18 cellular contexts compared by ENCODE assay signal in genomic region chr15:88661041-88661765, GRCh38. TPM values are rescaled to one million over a fixed set of nuclear protein-coding genes. Genes with fewer than 3 reads are reported as not detected.
DNase-seq lines count a peak whose midpoint lies in the region; ATAC-seq and TF ChIP-seq lines count a peak whose summit lies in the region.
"Had no signal": no experiment of that assay in that cellular context is flagged by ENCODE, and none has a peak within 500 bp of the region (broad histone marks: within the 10 kb centered on the region; RNA-seq: fewer than 3 reads in every experiment).

No MANE protein-coding gene starts in this region.

- H3K36me3 ChIP-seq in OCI-LY7 (ENCODE audit: insufficient read depth, low read length) = peaks cover 20% of the 10 kb centered on the region

- no peaks in the 10 kb centered on the region for H3K27me3 ChIP-seq in right cardiac atrium (ENCODE audit: control insufficient read depth, insufficient read depth)
- H3K27me3 ChIP-seq: dorsolateral prefrontal cortex had no signal

- TF ChIP-seq CTCF in OCI-LY7 (conservative IDR thresholded peaks at IDR 0.05; ENCODE audit: low read length) (no peak), fibroblast of the aortic adventitia (IDR thresholded peaks at IDR 0.05; ENCODE audit: insufficient read depth, low read length) (no peak)

- H3K9me3 ChIP-seq in right cardiac atrium (ENCODE audit: control insufficient read depth, low read length) (no peaks in the 10 kb centered on the region), OCI-LY7 (ENCODE audit: low read length) (peaks cover under 1% of the 10 kb centered on the region; the same call in 1 of the 2 replicates)

- intact Hi-C loops in left cardiac atrium (cut with DNase I) (no loop called here), right cardiac atrium (cut with DNase I) (no loop called here), OCI-LY7 (cut with micrococcal nuclease; ENCODE audit: unreplicated experiment) (loop anchor here (5.0 kb wide), 1 partner anchor 194 kb away; the partner anchor contains the start of genes MRPL46 and MRPS11)

- H3K4me1 ChIP-seq in right cardiac atrium (ENCODE audit: control insufficient read depth, insufficient read depth, low read length) (no peaks in the 10 kb centered on the region), OCI-LY7 (ENCODE audit: insufficient read depth, low read length, poor library complexity, severe bottlenecking) (peaks cover 25% of the 10 kb centered on the region)

- CTCF ChIA-PET in OCI-LY7 (lab: Charles Lee; ENCODE audit: unreplicated experiment) = no interaction called here

- H4K20me1 ChIP-seq in OCI-LY7 (ENCODE audit: insufficient read depth, low read length) = no peaks in the 10 kb centered on the region

- DNase-seq in left cardiac atrium = peak; percentile 2
- no peak for DNase-seq in right cardiac atrium
- DNase-seq in OCI-LY7 (ENCODE audit: low spot score) = no peak
- peak; percentile 62 for DNase-seq in fibroblast of the aortic adventitia (ENCODE audit: low read depth)
- peak; percentile 55 for DNase-seq in stromal cell of bone marrow (ENCODE audit: low read depth)
- DNase-seq in DMS 273 treated with DMSO at 0.1 percent for 48 hours (lab: John Stamatoyannopoulos, UW) = no peak
- no peak for DNase-seq in DMS53 (lab: John Stamatoyannopoulos, UW)
- DNase-seq in nucleus accumbens (lab: John Stamatoyannopoulos, UW) = no peak
- DNase-seq: ACHN; activated CD4-positive, alpha-beta T cell treated with anti-CD3 and anti-CD28 coated beads for 1 hour; DMS79 treated with DMSO at 0.1 percent for 48 hours; dorsolateral prefrontal cortex; left colon; NCI-H1417 treated with DMSO at 0.1 percent for 48 hours; NCI-H524 treated with DMSO at 0.1 percent for 48 hours had no signal

- BruUV-seq in OCI-LY7 (replicated peaks; lab: Mats Ljungman, UMichigan) = TSS peak; percentile 28

- no peak for ATAC-seq in left cardiac atrium
- no peak for ATAC-seq in right cardiac atrium
- ATAC-seq: activated T-helper 17 cell treated with anti-CD3 and anti-CD28 coated beads, Interleukin-2, amount 50 U/mL, for 72 hours; left colon had no signal

- no peaks in the 10 kb centered on the region for H3K79me2 ChIP-seq in OCI-LY7 (ENCODE audit: insufficient read depth, low read depth, low read length)

- H3K4me3 ChIP-seq in right cardiac atrium (ENCODE audit: low read length) (no peak overlapping the region), OCI-LY7 (ENCODE audit: low read depth, low read length, poor library complexity, severe bottlenecking) (no peak overlapping the region), fibroblast of the aortic adventitia (ENCODE audit: low read depth, low read length) (no peak overlapping the region)
- H3K4me3 ChIP-seq: dorsolateral prefrontal cortex had no signal

- no peaks in the 10 kb centered on the region for H3K9me2 ChIP-seq in OCI-LY7 (ENCODE audit: insufficient read depth, low read length)

- no peak overlapping the region for H3K4me2 ChIP-seq in OCI-LY7 (ENCODE audit: low read length)

- POLR2A ChIA-PET in OCI-LY7 (lab: Charles Lee) = no interaction called here

- H3K27ac ChIP-seq in right cardiac atrium (ENCODE audit: low read length) (no peak overlapping the region), OCI-LY7 (ENCODE audit: low read depth, low read length, poor library complexity, severe bottlenecking) (no peak overlapping the region)
- H3K27ac ChIP-seq: dorsolateral prefrontal cortex, epithelial cell of prostate had no signal

- H2AFZ ChIP-seq in OCI-LY7 (ENCODE audit: low read length) = no peak overlapping the region

RNA-seq across cellular contexts. Expression of gene ISG20, which starts 22.4 kb away (rescaled TPM):
- 10 to 100 TPM in 1 of 2 donors, 1 to 10 TPM in 1; 4.0 to 10.2 TPM for total RNA-seq in left cardiac atrium
- 1 to 10 TPM; 3.4 to 5.8 (median 4.7) TPM for total RNA-seq in right cardiac atrium
- 5.3 TPM for polyA plus RNA-seq in right cardiac atrium
- total RNA-seq in OCI-LY7 (2014; rRNA removed; shearing (Covaris generic)) = 345 and 502 TPM in 2 replicates
- 244 and 310 TPM in 2 replicates for total RNA-seq in OCI-LY7 (2022)
- 1.9 and 6.6 TPM in 2 replicates for total RNA-seq in fibroblast of the aortic adventitia (ENCODE audit: low replicate concordance)
- total RNA-seq: temporal lobe had no signal

RNA-seq across cellular contexts. Expression of gene AEN, which starts 40.1 kb away (rescaled TPM):
- total RNA-seq in left cardiac atrium (10 to 100 TPM in 1 of 2 donors, 1 to 10 TPM in 1; 9.9 to 15.4 TPM), right cardiac atrium (1 to 10 TPM; 4.0 to 9.5 (median 6.9) TPM), OCI-LY7 (2022) (41.7 and 43.1 TPM in 2 replicates), fibroblast of the aortic adventitia (ENCODE audit: low replicate concordance) (20.8 and 36.6 TPM in 2 replicates)
- polyA plus RNA-seq in right cardiac atrium = 4.1 TPM
- 55.9 and 66.6 TPM in 2 replicates for total RNA-seq in OCI-LY7 (2014; rRNA removed; shearing (Covaris generic))

Comparison
In these comparisons a context has a peak if more than half of its experiments do, and no peak if none do; other contexts are left out.
1. DNase-seq: peak in left cardiac atrium (single experiment), fibroblast of the aortic adventitia (single experiment) and stromal cell of bone marrow (single experiment); none in right cardiac atrium (0 of 3), OCI-LY7 (single experiment), DMS 273 treated with DMSO at 0.1 percent for 48 hours (single experiment), DMS53 (single experiment) and nucleus accumbens (0 of 56).
2. RNA of gene ISG20, which starts 22.4 kb away (total RNA-seq): 244 to 502 TPM in OCI-LY7; 4.0 to 10.2 TPM in left cardiac atrium, 3.4 to 5.8 TPM in right cardiac atrium and 1.9 to 6.6 TPM in fibroblast of the aortic adventitia; every median in the first group is over 10 times any median in the second.